ENCODE assay signal across 10 cellular contexts in the genomic region with DNA sequence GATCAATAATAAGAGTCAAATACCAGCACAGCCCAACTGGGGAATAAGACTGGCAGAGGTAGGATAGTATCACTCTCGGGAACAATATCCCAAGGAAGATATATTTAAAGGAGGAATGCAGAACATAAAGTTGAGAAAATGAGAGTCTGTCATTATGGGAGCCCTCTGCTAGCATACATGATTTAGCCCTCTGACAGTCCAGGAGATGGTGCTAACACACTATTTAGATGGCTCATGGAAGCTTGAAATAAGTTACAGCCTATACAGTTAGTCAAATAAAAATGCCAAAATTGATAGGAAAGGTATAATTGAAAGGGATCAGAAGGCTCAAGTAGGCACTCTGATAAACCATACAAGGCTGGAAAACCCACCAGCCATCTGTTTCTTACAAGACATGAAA.
DNase-seq lines count a peak whose midpoint lies in the region; ATAC-seq and TF ChIP-seq lines count a peak whose summit lies in the region.
"Had no signal": no experiment of that assay in that cellular context is flagged by ENCODE, and none has a peak within 500 bp of the region (broad histone marks: within the 10 kb centered on the region; RNA-seq: fewer than 3 reads in every experiment).

No MANE protein-coding gene starts in this region.

- intact Hi-C loops in Panc1 (cut with micrococcal nuclease; ENCODE audit: unreplicated experiment): no loop called here

- POLR2A ChIA-PET in Panc1 (lab: Charles Lee): no interaction called here

- in situ Hi-C loops in Panc1 (cut with HindIII; ENCODE audit: low pct_unique_long_range_greater_than_20kb, low sequenced_read_pairs): no loop called here

- peak; percentile 24; the same call in 1 of the 2 replicates for TF ChIP-seq CTCF in Panc1 (IDR thresholded peaks at IDR 0.05)
- TF ChIP-seq CTCF in epithelial cell of proximal tubule (conservative IDR thresholded peaks at IDR 0.05; ENCODE audit: low read depth, low read length): peak; percentile 79
- peak; percentile 22 for TF ChIP-seq CTCF in smooth muscle cell (IDR thresholded peaks at IDR 0.05; ENCODE audit: borderline replicate concordance, insufficient read depth, poor library complexity, severe bottlenecking)

- H3K4me3 ChIP-seq in Panc1 (ENCODE audit: low read depth in 2 of 2, low read length in 2 of 2) (no peak overlapping the region), epithelial cell of proximal tubule (ENCODE audit: low read depth, low read length) (no peak overlapping the region), smooth muscle cell (no peak overlapping the region)

- DNase-seq in DMS 273 (lab: John Stamatoyannopoulos, UW; ENCODE audit: unreplicated experiment): peak; percentile 39
- DNase-seq in DMS 273 treated with DMSO at 0.1 percent for 48 hours (lab: John Stamatoyannopoulos, UW): no peak
- DNase-seq in Panc1 (ENCODE audit: low read depth, low spot score): no peak
- peak; percentile 20 for DNase-seq in epithelial cell of proximal tubule (ENCODE audit: low read depth)
- no peak for DNase-seq in smooth muscle cell (lab: John Stamatoyannopoulos, UW; ENCODE audit: unreplicated experiment)
- no peak for DNase-seq in NOMO-1 treated with DMSO at 0.1 percent for 48 hours (lab: John Stamatoyannopoulos, UW; ENCODE audit: unreplicated experiment)
- no peak for DNase-seq in central memory CD4-positive, alpha-beta T cell
- DNase-seq in NCI-H1092 treated with DMSO at 0.1 percent for 48 hours (lab: John Stamatoyannopoulos, UW): no peak
- DNase-seq: NCI-H1048; stimulated activated CD4-positive, alpha-beta T cell treated with anti-CD3 and anti-CD28 coated beads, Interleukin-12 subunit alpha, Interleukin-12 subunit beta, amount 100 ng/mL, for 4 hours had no signal

- no peaks in the 10 kb centered on the region for H3K4me1 ChIP-seq in Panc1 (ENCODE audit: control insufficient read depth, insufficient read depth, low read length)
- H3K4me1 ChIP-seq in smooth muscle cell (ENCODE audit: low read depth): no peaks in the 10 kb centered on the region

- 91% methylated on average over 1 of the region's 1 CpG for WGBS in smooth muscle cell (ENCODE audit: low lambda C conversion rate)

- H3K27me3 ChIP-seq in Panc1 (ENCODE audit: control insufficient read depth, insufficient read depth, low read length) (no peaks in the 10 kb centered on the region), smooth muscle cell (ENCODE audit: low read depth) (no peaks in the 10 kb centered on the region)

- no peaks in the 10 kb centered on the region for H3K79me2 ChIP-seq in smooth muscle cell (ENCODE audit: low read depth)

- H3F3A ChIP-seq in smooth muscle cell (ENCODE audit: low read depth): no peaks in the 10 kb centered on the region

- no peaks in the 10 kb centered on the region for H4K20me1 ChIP-seq in smooth muscle cell (ENCODE audit: low read depth)

- H3K36me3 ChIP-seq in Panc1 (ENCODE audit: control insufficient read depth, insufficient read depth, low read length) (no peaks in the 10 kb centered on the region), smooth muscle cell (ENCODE audit: low read depth) (no peaks in the 10 kb centered on the region)

- no peak overlapping the region for H2AFZ ChIP-seq in smooth muscle cell (ENCODE audit: low read depth)

- no peak overlapping the region for H3K9ac ChIP-seq in smooth muscle cell (ENCODE audit: low read depth)

- no peak for ATAC-seq in Panc1

- CTCF ChIA-PET in Panc1 (lab: Charles Lee): no interaction called here

- no TSS peak for BruUV-seq in Panc1 (replicated peaks; lab: Mats Ljungman, UMichigan)

- H3K4me2 ChIP-seq in smooth muscle cell: no peak overlapping the region

- H3K9me3 ChIP-seq in Panc1 (ENCODE audit: control insufficient read depth, insufficient read depth, low read depth, low read length): no peaks in the 10 kb centered on the region
- no peaks in the 10 kb centered on the region for H3K9me3 ChIP-seq in smooth muscle cell (replicated peaks; ENCODE audit: low read depth)

- no peak overlapping the region for H3K27ac ChIP-seq in Panc1 (ENCODE audit: low read length)
- no peak overlapping the region for H3K27ac ChIP-seq in smooth muscle cell (ENCODE audit: low read depth)

Comparison
In these comparisons a context has a peak if more than half of its experiments do, and no peak if none do; other contexts are left out.
1. DNase-seq: peak in DMS 273 (single experiment) and epithelial cell of proximal tubule (single experiment); none in DMS 273 treated with DMSO at 0.1 percent for 48 hours (single experiment), Panc1 (single experiment), smooth muscle cell (single experiment), NOMO-1 treated with DMSO at 0.1 percent for 48 hours (single experiment), central memory CD4-positive, alpha-beta T cell (single experiment) and NCI-H1092 treated with DMSO at 0.1 percent for 48 hours (single experiment).
2. CTCF ChIP-seq: peak in every context shown above with its lines; median percentile 79 in epithelial cell of proximal tubule; 24 in Panc1; 22 in smooth muscle cell.